ENCODE assay signal across 11 cellular contexts in genomic region chr3:48624767-48625166, GRCh38. TPM values are rescaled to one million over a fixed set of nuclear protein-coding genes. Genes with fewer than 3 reads are reported as not detected.
"Had no signal": no experiment of that assay in that cellular context is flagged by ENCODE, and none has a peak within 500 bp of the region (broad histone marks: within the 10 kb centered on the region; RNA-seq: fewer than 3 reads in every experiment).

No MANE protein-coding gene starts in this region.

- H3K4me1 ChIP-seq: breast epithelium had no signal

- H3K36me3 ChIP-seq: breast epithelium, ovary had no signal

- ATAC-seq: esophagus mucosa; naive thymus-derived CD4-positive, alpha-beta T cell; stimulated activated naive CD8-positive, alpha-beta T cell treated with anti-CD3 and anti-CD28 coated beads, Interleukin-15, amount 100 ng/mL, for 72 hours had no signal

- H3K4me3 ChIP-seq: breast epithelium, lung, ovary had no signal

- H3K9me3 Mint-ChIP-seq: naive thymus-derived CD4-positive, alpha-beta T cell; stimulated activated naive CD8-positive, alpha-beta T cell treated with anti-CD3 and anti-CD28 coated beads, Interleukin-15, amount 100 ng/mL, for 72 hours; T-helper 1 cell treated with Interleukin-12 subunit alpha and Interleukin-12 subunit beta and Interleukin-4 antibody, amounts not matched to agents 30 μg/mL and 1 μg/mL, for 36 hours had no signal

- DNase-seq: activated CD4-positive, alpha-beta T cell treated with anti-CD3 and anti-CD28 coated beads, Interleukin-2, amount 50 U/mL, for 4 hours; aorta; naive thymus-derived CD4-positive, alpha-beta T cell; ovary; stimulated activated CD4-positive, alpha-beta T cell treated with anti-CD3 and anti-CD28 coated beads, Interleukin-2, amount 100 ng/mL, for 48 hours; stimulated activated naive CD8-positive, alpha-beta T cell treated with anti-CD3 and anti-CD28 coated beads, Interleukin-15, amount 100 ng/mL, for 72 hours had no signal

- H3K9me3 ChIP-seq: breast epithelium, ovary had no signal

- H3K27me3 ChIP-seq: breast epithelium, ovary had no signal

- H3K27me3 Mint-ChIP-seq: naive thymus-derived CD4-positive, alpha-beta T cell; stimulated activated naive CD8-positive, alpha-beta T cell treated with anti-CD3 and anti-CD28 coated beads, Interleukin-15, amount 100 ng/mL, for 72 hours had no signal

- H3K27ac ChIP-seq: breast epithelium, ovary had no signal

- H3K4me3 Mint-ChIP-seq: naive thymus-derived CD4-positive, alpha-beta T cell; stimulated activated naive CD8-positive, alpha-beta T cell treated with anti-CD3 and anti-CD28 coated beads, Interleukin-15, amount 100 ng/mL, for 72 hours; T-helper 1 cell treated with Interleukin-12 subunit alpha and Interleukin-12 subunit beta and Interleukin-4 antibody, amounts not matched to agents 30 μg/mL and 1 μg/mL, for 36 hours had no signal

RNA-seq across cellular contexts. Expression of gene TMEM89, which starts 3.2 kb away (rescaled TPM):
- total RNA-seq: aorta; breast epithelium; cerebellum; esophagus mucosa; lung; naive thymus-derived CD4-positive, alpha-beta T cell; ovary had no signal
- polyA plus RNA-seq: naive thymus-derived CD4-positive, alpha-beta T cell; ovary had no signal

RNA-seq across cellular contexts. Expression of gene COL7A1, which starts 29.6 kb away (rescaled TPM):
- polyA plus RNA-seq: naive thymus-derived CD4-positive, alpha-beta T cell had no signal
